In the genomic region with DNA sequence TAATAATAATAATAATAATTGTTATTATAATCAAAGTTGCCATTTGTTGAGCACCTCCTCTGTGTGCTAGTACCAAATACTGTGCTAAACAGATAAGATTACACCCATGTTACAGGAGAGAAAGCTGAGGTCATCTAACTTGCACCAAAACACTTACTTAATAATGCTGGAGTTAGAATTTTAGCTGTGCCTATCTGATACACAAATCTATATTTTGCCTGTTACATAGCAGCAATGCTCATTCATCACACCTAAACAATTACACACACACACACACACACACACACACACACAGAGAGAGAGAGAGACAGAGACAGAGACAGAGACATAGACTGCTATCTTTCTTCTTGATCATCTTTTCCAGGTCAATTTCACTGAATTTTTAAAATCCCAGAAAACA, we compare ENCODE assay signal across 2 cellular contexts.
A peak's percentile ranks its signal among the peaks of the same experiment; 100 is the strongest.
TF ChIP-seq lines count a peak whose summit lies in the region.

No MANE protein-coding gene starts in this region.

TF ChIP-seq in HEK293, 187 proteins besides CTCF, POLR2A, EP300 and RAD21 (continued from another document):
- TF ChIP-seq ZSCAN4 (tag by site-specific recombination; IDR thresholded peaks at IDR 0.05) = peak; percentile 53; the same call in 1 of the 2 replicates
TF ChIP-seq in HEK293: peak in this region for 1.

TF ChIP-seq in GM12878, 131 proteins besides CTCF, POLR2A, EP300 and RAD21 (continued from another document):
- TF ChIP-seq, protein P1, sequence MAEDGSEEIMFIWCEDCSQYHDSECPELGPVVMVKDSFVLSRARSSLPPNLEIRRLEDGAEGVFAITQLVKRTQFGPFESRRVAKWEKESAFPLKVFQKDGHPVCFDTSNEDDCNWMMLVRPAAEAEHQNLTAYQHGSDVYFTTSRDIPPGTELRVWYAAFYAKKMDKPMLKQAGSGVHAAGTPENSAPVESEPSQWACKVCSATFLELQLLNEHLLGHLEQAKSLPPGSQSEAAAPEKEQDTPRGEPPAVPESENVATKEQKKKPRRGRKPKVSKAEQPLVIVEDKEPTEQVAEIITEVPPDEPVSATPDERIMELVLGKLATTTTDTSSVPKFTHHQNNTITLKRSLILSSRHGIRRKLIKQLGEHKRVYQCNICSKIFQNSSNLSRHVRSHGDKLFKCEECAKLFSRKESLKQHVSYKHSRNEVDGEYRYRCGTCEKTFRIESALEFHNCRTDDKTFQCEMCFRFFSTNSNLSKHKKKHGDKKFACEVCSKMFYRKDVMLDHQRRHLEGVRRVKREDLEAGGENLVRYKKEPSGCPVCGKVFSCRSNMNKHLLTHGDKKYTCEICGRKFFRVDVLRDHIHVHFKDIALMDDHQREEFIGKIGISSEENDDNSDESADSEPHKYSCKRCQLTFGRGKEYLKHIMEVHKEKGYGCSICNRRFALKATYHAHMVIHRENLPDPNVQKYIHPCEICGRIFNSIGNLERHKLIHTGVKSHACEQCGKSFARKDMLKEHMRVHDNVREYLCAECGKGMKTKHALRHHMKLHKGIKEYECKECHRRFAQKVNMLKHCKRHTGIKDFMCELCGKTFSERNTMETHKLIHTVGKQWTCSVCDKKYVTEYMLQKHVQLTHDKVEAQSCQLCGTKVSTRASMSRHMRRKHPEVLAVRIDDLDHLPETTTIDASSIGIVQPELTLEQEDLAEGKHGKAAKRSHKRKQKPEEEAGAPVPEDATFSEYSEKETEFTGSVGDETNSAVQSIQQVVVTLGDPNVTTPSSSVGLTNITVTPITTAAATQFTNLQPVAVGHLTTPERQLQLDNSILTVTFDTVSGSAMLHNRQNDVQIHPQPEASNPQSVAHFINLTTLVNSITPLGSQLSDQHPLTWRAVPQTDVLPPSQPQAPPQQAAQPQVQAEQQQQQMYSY (CRISPR knock-in tag; IDR thresholded peaks at IDR 0.05) = no peak
- TF ChIP-seq MEF2B (IDR thresholded peaks at IDR 0.05; ENCODE audit: partially characterized antibody, poor library complexity, severe bottlenecking) (no peak), WRNIP1 (IDR thresholded peaks at IDR 0.05; ENCODE audit: borderline replicate concordance, low read depth, low read length) (no peak), FOXK2 (IDR thresholded peaks at IDR 0.05) (no peak), IRF4 (IDR thresholded peaks at IDR 0.05; ENCODE audit: low read depth, low read length) (no peak), MEF2A (IDR thresholded peaks at IDR 0.05; ENCODE audit: insufficient read depth, low read depth, low read length) (no peak), CBX5 (IDR thresholded peaks at IDR 0.05; ENCODE audit: low read depth) (no peak), ZNF217 (IDR thresholded peaks at IDR 0.05) (no peak), EED (IDR thresholded peaks at IDR 0.05; ENCODE audit: low read depth) (no peak), IKZF2 (IDR thresholded peaks at IDR 0.05) (no peak), RUNX3 (IDR thresholded peaks at IDR 0.05; ENCODE audit: low read length) (no peak)
- TF ChIP-seq, protein P2, sequence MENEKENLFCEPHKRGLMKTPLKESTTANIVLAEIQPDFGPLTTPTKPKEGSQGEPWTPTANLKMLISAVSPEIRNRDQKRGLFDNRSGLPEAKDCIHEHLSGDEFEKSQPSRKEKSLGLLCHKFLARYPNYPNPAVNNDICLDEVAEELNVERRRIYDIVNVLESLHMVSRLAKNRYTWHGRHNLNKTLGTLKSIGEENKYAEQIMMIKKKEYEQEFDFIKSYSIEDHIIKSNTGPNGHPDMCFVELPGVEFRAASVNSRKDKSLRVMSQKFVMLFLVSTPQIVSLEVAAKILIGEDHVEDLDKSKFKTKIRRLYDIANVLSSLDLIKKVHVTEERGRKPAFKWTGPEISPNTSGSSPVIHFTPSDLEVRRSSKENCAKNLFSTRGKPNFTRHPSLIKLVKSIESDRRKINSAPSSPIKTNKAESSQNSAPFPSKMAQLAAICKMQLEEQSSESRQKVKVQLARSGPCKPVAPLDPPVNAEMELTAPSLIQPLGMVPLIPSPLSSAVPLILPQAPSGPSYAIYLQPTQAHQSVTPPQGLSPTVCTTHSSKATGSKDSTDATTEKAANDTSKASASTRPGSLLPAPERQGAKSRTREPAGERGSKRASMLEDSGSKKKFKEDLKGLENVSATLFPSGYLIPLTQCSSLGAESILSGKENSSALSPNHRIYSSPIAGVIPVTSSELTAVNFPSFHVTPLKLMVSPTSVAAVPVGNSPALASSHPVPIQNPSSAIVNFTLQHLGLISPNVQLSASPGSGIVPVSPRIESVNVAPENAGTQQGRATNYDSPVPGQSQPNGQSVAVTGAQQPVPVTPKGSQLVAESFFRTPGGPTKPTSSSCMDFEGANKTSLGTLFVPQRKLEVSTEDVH (IDR thresholded peaks at IDR 0.05; ENCODE audit: low read depth, partially characterized antibody) = no peak
- TF ChIP-seq, protein P3, sequence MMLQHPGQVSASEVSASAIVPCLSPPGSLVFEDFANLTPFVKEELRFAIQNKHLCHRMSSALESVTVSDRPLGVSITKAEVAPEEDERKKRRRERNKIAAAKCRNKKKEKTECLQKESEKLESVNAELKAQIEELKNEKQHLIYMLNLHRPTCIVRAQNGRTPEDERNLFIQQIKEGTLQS (IDR thresholded peaks at IDR 0.05; ENCODE audit: borderline replicate concordance, extremely low read depth, low read depth, low read length) = no peak
